Comparison of ENCODE assay signal across 8 cellular contexts in the genomic region with DNA sequence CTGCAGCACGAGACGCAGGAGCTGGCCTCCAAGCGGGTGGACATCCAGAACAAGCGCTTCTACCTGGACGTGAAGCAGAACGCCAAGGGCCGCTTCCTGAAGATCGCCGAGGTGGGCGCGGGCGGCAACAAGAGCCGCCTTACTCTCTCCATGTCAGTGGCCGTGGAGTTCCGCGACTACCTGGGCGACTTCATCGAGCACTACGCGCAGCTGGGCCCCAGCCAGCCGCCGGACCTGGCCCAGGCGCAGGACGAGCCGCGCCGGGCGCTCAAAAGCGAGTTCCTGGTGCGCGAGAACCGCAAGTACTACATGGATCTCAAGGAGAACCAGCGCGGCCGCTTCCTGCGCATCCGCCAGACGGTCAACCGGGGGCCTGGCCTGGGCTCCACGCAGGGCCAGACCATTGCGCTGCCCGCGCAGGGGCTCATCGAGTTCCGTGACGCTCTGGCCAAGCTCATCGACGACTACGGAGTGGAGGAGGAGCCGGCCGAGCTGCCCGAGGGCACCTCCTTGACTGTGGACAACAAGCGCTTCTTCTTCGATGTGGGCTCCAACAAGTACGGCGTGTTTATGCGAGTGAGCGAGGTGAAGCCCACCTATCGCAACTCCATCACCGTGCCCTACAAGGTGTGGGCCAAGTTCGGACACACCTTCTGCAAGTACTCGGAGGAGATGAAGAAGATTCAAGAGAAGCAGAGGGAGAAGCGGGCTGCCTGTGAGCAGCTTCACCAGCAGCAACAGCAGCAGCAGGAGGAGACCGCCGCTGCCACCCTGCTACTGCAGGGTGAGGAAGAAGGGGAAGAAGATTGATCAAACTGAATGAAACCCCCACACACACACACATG. TPM values are rescaled to one million over a fixed set of nuclear protein-coding genes. Genes with fewer than 3 reads are reported as not detected.
DNase-seq lines count a peak whose midpoint lies in the region; ATAC-seq and TF ChIP-seq lines count a peak whose summit lies in the region.

No MANE protein-coding gene starts in this region.

- DNase-seq in activated CD8-positive, alpha-beta memory T cell treated with anti-CD3 and anti-CD28 coated beads for 24 hours: peak; percentile 82
- no peak for DNase-seq in activated CD8-positive, alpha-beta memory T cell treated with anti-CD3 and anti-CD28 coated beads, Interleukin-2, amount 50 U/mL, for 4 hours
- peak; percentile 19 for DNase-seq in NCI-H460 (ENCODE audit: extremely low read depth, low read depth)
- peak; percentile 20 for DNase-seq in activated T-cell treated with anti-CD3 and anti-CD28 coated beads for 24 hours (ENCODE audit: low read depth)
- DNase-seq in epithelial cell of proximal tubule (ENCODE audit: low read depth): no peak
- DNase-seq in mucosa of gallbladder (ENCODE audit: low spot score): peak; percentile 61
- DNase-seq in testis: peak; percentile 78

- peak overlapping the region; percentile 96 for H3K27ac ChIP-seq in testis

- intact Hi-C loops in testis (cut with DNase I; ENCODE audit: low total_unique reads): no loop called here

- peaks cover 42% of the 10 kb centered on the region for H3K4me1 ChIP-seq in testis

- H3K9me3 ChIP-seq in testis: no peaks in the 10 kb centered on the region

- H3K27me3 ChIP-seq in testis: no peaks in the 10 kb centered on the region

- H3K36me3 ChIP-seq in testis (ENCODE audit: low read depth, missing control alignments): no peaks in the 10 kb centered on the region

- 4 to 12% methylated on average over 14 to 63 of the region's 65 CpGs for WGBS in testis, 2 donors

- no peak for TF ChIP-seq POLR2A in testis (IDR thresholded peaks at IDR 0.05)

- TF ChIP-seq CTCF in epithelial cell of proximal tubule (conservative IDR thresholded peaks at IDR 0.05; ENCODE audit: low read depth, low read length) (no peak), testis (IDR thresholded peaks at IDR 0.05) (no peak)

- ATAC-seq in HG02884 (IDR thresholded peaks at IDR 0.05; ENCODE audit: unreplicated experiment): peak; percentile 27

- H3K4me3 ChIP-seq in epithelial cell of proximal tubule (ENCODE audit: low read depth, low read length) (peak overlapping the region; percentile 80), testis (peak overlapping the region; percentile 79 to 85)

RNA-seq across cellular contexts. Expression of a gene that starts 0.7 kb away (rescaled TPM):
- total RNA-seq in NCI-H460 (2014; rRNA removed; shearing (Covaris generic)): 8.6 and 10.2 TPM in 2 replicates
- polyA plus RNA-seq in NCI-H460 (2014; cell fraction: nucleus; rRNA removed): 2.6 and 4.4 TPM in 2 replicates
- total RNA-seq in epithelial cell of proximal tubule (6.1 and 7.7 TPM in 2 replicates), mucosa of gallbladder (39.4 TPM), testis (10 to 100 TPM; 22.9 to 26.9 TPM)
- 9.3 TPM for polyA plus RNA-seq in testis (ENCODE audit: insufficient read depth, low read depth, low replicate concordance)

RNA-seq across cellular contexts. Expression of a gene that starts 11.2 kb away (rescaled TPM):
- 1.8 and 2.6 TPM in 2 replicates for total RNA-seq in NCI-H460 (2014; rRNA removed; shearing (Covaris generic))
- 3.7 and 4.3 TPM in 2 replicates for polyA plus RNA-seq in NCI-H460 (2014; cell fraction: nucleus; rRNA removed)
- total RNA-seq in epithelial cell of proximal tubule: 1.1 and 1.5 TPM in 2 replicates
- 17.6 TPM for total RNA-seq in mucosa of gallbladder
- 10 to 100 TPM; 11.1 to 12.1 TPM for total RNA-seq in testis
- 7.1 TPM for polyA plus RNA-seq in testis (ENCODE audit: insufficient read depth, low read depth, low replicate concordance)

Comparison
In these comparisons a context has a peak if more than half of its experiments do, and no peak if none do; other contexts are left out.
1. DNase-seq: peak in activated CD8-positive, alpha-beta memory T cell treated with anti-CD3 and anti-CD28 coated beads for 24 hours (single experiment), NCI-H460 (single experiment), activated T-cell treated with anti-CD3 and anti-CD28 coated beads for 24 hours (single experiment), mucosa of gallbladder (single experiment) and testis (single experiment); none in activated CD8-positive, alpha-beta memory T cell treated with anti-CD3 and anti-CD28 coated beads, Interleukin-2, amount 50 U/mL, for 4 hours (single experiment) and epithelial cell of proximal tubule (single experiment).